ENCODE assay signal across 16 cellular contexts in genomic region chr15:41927516-41927915, GRCh38. TPM values are rescaled to one million over a fixed set of nuclear protein-coding genes. Genes with fewer than 3 reads are reported as not detected.
A peak's percentile ranks its signal among the peaks of the same experiment; 100 is the strongest.
DNase-seq lines count a peak whose midpoint lies in the region; ATAC-seq, FAIRE-seq and TF ChIP-seq lines count a peak whose summit lies in the region.
"Had no signal": no experiment of that assay in that cellular context is flagged by ENCODE, and none has a peak within 500 bp of the region (broad histone marks: within the 10 kb centered on the region; RNA-seq: fewer than 3 reads in every experiment).

No MANE protein-coding gene starts in this region.

- no peaks in the 10 kb centered on the region for H3K9me2 ChIP-seq in PC-9 (ENCODE audit: insufficient read depth)

- DNase-seq in PC-9 (no peak), HepG2 (ENCODE audit: low spot score) (no peak), globus pallidus (ENCODE audit: low spot score) (no peak), EL (no peak)
- DNase-seq: activated CD4-positive, alpha-beta T cell treated with anti-CD3 and anti-CD28 coated beads for 36 hours; CD8-positive, alpha-beta memory T cell; central memory CD4-positive, alpha-beta T cell; effector memory CD4-positive, alpha-beta T cell; H9; left ventricle myocardium superior; NCI-H774; psoas muscle had no signal

- H3K9me3 ChIP-seq in PC-9 (ENCODE audit: insufficient read depth, low read depth) (no peaks in the 10 kb centered on the region), HepG2 (ENCODE audit: low read length) (no peaks in the 10 kb centered on the region), subcutaneous abdominal adipose tissue (ENCODE audit: control insufficient read depth in 5 of 5, low read length in 5 of 5) (no peaks in the 10 kb centered on the region)
- H3K9me3 ChIP-seq: psoas muscle had no signal

- H3K27ac ChIP-seq in PC-9: no peak overlapping the region
- no peak overlapping the region for H3K27ac ChIP-seq in HepG2 (ENCODE audit: extremely low read length, insufficient read depth, low read length)
- H3K27ac ChIP-seq in subcutaneous abdominal adipose tissue (ENCODE audit: low read depth, low read length): peak overlapping the region; percentile 88

- no peak overlapping the region for H2AFZ ChIP-seq in PC-9
- no peak overlapping the region for H2AFZ ChIP-seq in HepG2 (ENCODE audit: low read length)

- intact Hi-C loops in PC-9 (cut with micrococcal nuclease; ENCODE audit: unreplicated experiment) (no loop called here), HepG2 (cut with micrococcal nuclease; ENCODE audit: unreplicated experiment) (loop anchor here (5.0 kb wide), 1 partner anchor 45 kb away; the partner anchor contains the start of gene EHD4)

- POLR2A ChIA-PET in PC-9 (lab: Charles Lee; ENCODE audit: unreplicated experiment): interaction anchor here (0.6 to 0.9 kb wide), 2 partner anchors 44 kb away, joined by 4 read pairs; no protein-coding TSS in a partner anchor
- POLR2A ChIA-PET in HepG2 (lab: Yijun Ruan, JAX): interaction anchor here (1.3 kb wide), 1 partner anchor 45 kb away, joined by 5 read pairs; the partner anchor contains the start of gene EHD4

- H3K4me2 ChIP-seq in PC-9: peak overlapping the region; percentile 50
- peak overlapping the region; percentile 23; the same call in 1 of the 2 replicates for H3K4me2 ChIP-seq in HepG2 (ENCODE audit: low read depth, low read length)

- H3K36me3 ChIP-seq in PC-9 (ENCODE audit: low read depth) (no peaks in the 10 kb centered on the region), HepG2 (replicated peaks in 1 of 2; ENCODE audit: control insufficient read depth in 1 of 2, insufficient read depth in 2 of 2, low read length in 2 of 2) (no peaks in the 10 kb centered on the region), subcutaneous abdominal adipose tissue (ENCODE audit: control insufficient read depth in 5 of 5, insufficient read depth in 5 of 5, low read length in 5 of 5) (peaks cover 0 to 10% (median 5%) of the 10 kb centered on the region in 5 donors)

- WGBS in HepG2 (ENCODE audit: low lambda C conversion rate): 94% methylated on average over 3 of the region's 3 CpGs

- CTCF ChIA-PET in PC-9 (lab: Charles Lee): no interaction called here
- CTCF ChIA-PET in HepG2 (lab: Yijun Ruan, JAX; ENCODE audit: low intra/inter-chr PET ratio, low total read pairs): no interaction called here

- ATAC-seq in GM19043 (IDR thresholded peaks at IDR 0.05; ENCODE audit: low read depth, unreplicated experiment) (peak; percentile 30), HepG2 (no peak), HG02763 (IDR thresholded peaks at IDR 0.05; ENCODE audit: unreplicated experiment) (no peak)
- ATAC-seq: natural killer cell treated with Interleukin-12 subunit alpha and Interleukin-12 subunit beta and Interleukin-15 and Interleukin-18, amount 100 ng/mL, for 72 hours; psoas muscle had no signal

- no peak overlapping the region for H3K9ac ChIP-seq in HepG2 (ENCODE audit: insufficient read depth, low read depth, low read length)
- no peak overlapping the region for H3K9ac ChIP-seq in subcutaneous abdominal adipose tissue (ENCODE audit: low read length in 5 of 5)

- no peak for TF ChIP-seq EP300 in HepG2 (IDR thresholded peaks at IDR 0.05; ENCODE audit: low read depth in 2 of 2, low read length in 2 of 2)
- TF ChIP-seq EP300 in HepG2 (CRISPR knock-in tag; IDR thresholded peaks at IDR 0.05; ENCODE audit: borderline replicate concordance): no peak

- H4K20me1 ChIP-seq in PC-9 (ENCODE audit: insufficient read depth) (peaks cover 13% of the 10 kb centered on the region), HepG2 (ENCODE audit: insufficient read depth, low read length) (peaks cover 8% of the 10 kb centered on the region; the same call in 1 of the 2 replicates)

- BruUV-seq in PC-9 (replicated peaks; lab: Mats Ljungman, UMichigan) (no TSS peak), HepG2 (replicated peaks; lab: Mats Ljungman, UMichigan) (no TSS peak)

- no peak for TF ChIP-seq POLR2A in HepG2 (IDR thresholded peaks at IDR 0.05; ENCODE audit: insufficient read depth in 1 of 2, low read depth in 2 of 2, low read length in 2 of 2)

- no peak for TF ChIP-seq RAD21 in HepG2 (CRISPR knock-in tag; IDR thresholded peaks at IDR 0.05)

- H3K4me1 ChIP-seq in PC-9 (replicated peaks; ENCODE audit: insufficient read depth) (peaks cover 42% of the 10 kb centered on the region), HepG2 (ENCODE audit: insufficient read depth, low read length) (peaks cover 55% of the 10 kb centered on the region), subcutaneous abdominal adipose tissue (ENCODE audit: control insufficient read depth in 5 of 5, insufficient read depth in 5 of 5, low read length in 5 of 5) (peaks cover 30 to 93% (median 91%) of the 10 kb centered on the region in 5 donors)

- in situ Hi-C loops in HepG2 (cut with HindIII; ENCODE audit: extremely low pct_ligation_motif_present, low pct_unique_long_range_greater_than_20kb): no loop called here

- peaks cover 31% of the 10 kb centered on the region for H3F3A ChIP-seq in PC-9 (ENCODE audit: insufficient read depth, low read depth)

- H3K79me2 ChIP-seq in PC-9 (ENCODE audit: low read depth) (no peaks in the 10 kb centered on the region), HepG2 (ENCODE audit: insufficient read depth, low read length) (no peaks in the 10 kb centered on the region)

- no peak for FAIRE-seq in HepG2 (lab: Jason Lieb, UNC)

- H3K4me3 ChIP-seq in PC-9 (no peak overlapping the region), HepG2 (replicated peaks in 1 of 3; ENCODE audit: insufficient read depth in 1 of 3, low read depth in 2 of 3, low read length in 3 of 3) (no peak overlapping the region), subcutaneous abdominal adipose tissue (ENCODE audit: low read depth in 1 of 5, low read length in 5 of 5) (no peak overlapping the region)
- H3K4me3 ChIP-seq: psoas muscle had no signal

- H3K27me3 ChIP-seq in PC-9 (ENCODE audit: insufficient read depth, low read depth): no peaks in the 10 kb centered on the region
- H3K27me3 ChIP-seq in HepG2 (ENCODE audit: control insufficient read depth in 1 of 2, insufficient read depth in 2 of 2, low read length in 2 of 2): no peaks in the 10 kb centered on the region
- peaks cover 0 to 2% (median 0%) of the 10 kb centered on the region in 5 donors for H3K27me3 ChIP-seq in subcutaneous abdominal adipose tissue (ENCODE audit: control insufficient read depth in 5 of 5, insufficient read depth in 4 of 5, low read length in 5 of 5)

- no peak for TF ChIP-seq CTCF in PC-9 (conservative IDR thresholded peaks at IDR 0.05)
- no peak for TF ChIP-seq CTCF in HepG2 (CRISPR knock-in tag; IDR thresholded peaks at IDR 0.05)

TF ChIP-seq in HepG2, 621 proteins besides CTCF, POLR2A, EP300 and RAD21 (continues in another document):
- TF ChIP-seq IRF2 (CRISPR knock-in tag; IDR thresholded peaks at IDR 0.05): no peak

RNA-seq across cellular contexts. Expression of gene SPTBN5, which starts 33.7 kb away (rescaled TPM):
- 2.6 and 4.2 TPM in 2 replicates for total RNA-seq in PC-9 (2021)
- total RNA-seq in HepG2 (2016; rRNA removed; fragmentation: Illumina TruSeq; extraction: Trizol): 0.01 and 0.07 TPM in 2 replicates
- total RNA-seq in HepG2 (2016; cell fraction: cytosol; rRNA removed; fragmentation: Illumina TruSeq; extraction: Trizol; ENCODE audit: low read depth): not detected in 2 replicates
- 0.04 TPM in 2 replicates for total RNA-seq in HepG2 (2016; cell fraction: insoluble cytoplasmic fraction; rRNA removed; fragmentation: Illumina TruSeq; extraction: Trizol)
- total RNA-seq in HepG2 (2016; cell fraction: membrane; rRNA removed; fragmentation: Illumina TruSeq; extraction: Trizol): 0.06 TPM in 1 of 2 replicates, not detected in the other
- total RNA-seq in HepG2 (2016; cell fraction: nucleus; rRNA removed; fragmentation: Illumina TruSeq; extraction: Trizol): 0.06 and 0.09 TPM in 2 replicates
- polyA plus RNA-seq in HepG2 (2011; rRNA removed): 0.01 and 0.03 TPM in 2 replicates
- polyA plus RNA-seq in HepG2 (2011; cell fraction: cytosol; rRNA removed): 0.01 and 0.03 TPM in 2 replicates
- polyA plus RNA-seq in HepG2 (2011; cell fraction: nucleus; rRNA removed): 0.21 and 0.23 TPM in 2 replicates
- polyA plus RNA-seq in HepG2 (2012): 0.16 TPM in 1 of 2 replicates, not detected in the other
- 0.01 TPM in 1 of 2 replicates, not detected in the other for polyA plus RNA-seq in HepG2 (2016; cell fraction: cytosol; fragmentation: Illumina TruSeq; extraction: Trizol; ENCODE audit: low read depth)
- 0.11 TPM in 1 of 2 replicates, not detected in the other for polyA plus RNA-seq in HepG2 (2016; cell fraction: insoluble cytoplasmic fraction; fragmentation: Illumina TruSeq; extraction: Trizol; ENCODE audit: low read depth)
- polyA plus RNA-seq in HepG2 (2016; cell fraction: membrane; fragmentation: Illumina TruSeq; extraction: Trizol; ENCODE audit: low read depth): 0.01 and 0.08 TPM in 2 replicates
- 0.36 and 0.44 TPM in 2 replicates for polyA plus RNA-seq in HepG2 (2016; cell fraction: nucleus; fragmentation: Illumina TruSeq; extraction: Trizol; ENCODE audit: insufficient read depth, low read depth)
- polyA minus RNA-seq in HepG2 (2011; rRNA and poly(A)+ RNA removed; ENCODE audit: low replicate concordance): 0.40 TPM in 1 of 2 replicates, not detected in the other
- polyA minus RNA-seq in HepG2 (2011; cell fraction: cytosol; rRNA and poly(A)+ RNA removed): not detected in 2 replicates
- under 0.01 TPM in 1 of 2 replicates, not detected in the other for polyA minus RNA-seq in HepG2 (2011; cell fraction: nucleus; rRNA and poly(A)+ RNA removed)
- polyA plus RNA-seq: CD8-positive, alpha-beta memory T cell had no signal

RNA-seq across cellular contexts. Expression of gene EHD4, which starts 44.8 kb away (rescaled TPM):
- 15.4 and 18.1 TPM in 2 replicates for total RNA-seq in PC-9 (2021)
- 4.8 and 4.9 TPM in 2 replicates for total RNA-seq in HepG2 (2016; rRNA removed; fragmentation: Illumina TruSeq; extraction: Trizol)
- total RNA-seq in HepG2 (2016; cell fraction: cytosol; rRNA removed; fragmentation: Illumina TruSeq; extraction: Trizol; ENCODE audit: low read depth): 0.97 and 1.0 TPM in 2 replicates
- total RNA-seq in HepG2 (2016; cell fraction: insoluble cytoplasmic fraction; rRNA removed; fragmentation: Illumina TruSeq; extraction: Trizol): 4.7 and 4.8 TPM in 2 replicates
- 3.1 and 3.3 TPM in 2 replicates for total RNA-seq in HepG2 (2016; cell fraction: membrane; rRNA removed; fragmentation: Illumina TruSeq; extraction: Trizol)
- 2.8 and 3.3 TPM in 2 replicates for total RNA-seq in HepG2 (2016; cell fraction: nucleus; rRNA removed; fragmentation: Illumina TruSeq; extraction: Trizol)
- 3.1 and 4.2 TPM in 2 replicates for polyA plus RNA-seq in HepG2 (2011; rRNA removed)
- 3.3 and 3.5 TPM in 2 replicates for polyA plus RNA-seq in HepG2 (2011; cell fraction: cytosol; rRNA removed)
- polyA plus RNA-seq in HepG2 (2011; cell fraction: nucleus; rRNA removed): 2.8 and 2.9 TPM in 2 replicates
- polyA plus RNA-seq in HepG2 (2012): 1.7 and 3.1 TPM in 2 replicates
- polyA plus RNA-seq in HepG2 (2016; cell fraction: cytosol; fragmentation: Illumina TruSeq; extraction: Trizol; ENCODE audit: low read depth): 0.84 and 1.1 TPM in 2 replicates
- 4.5 and 4.7 TPM in 2 replicates for polyA plus RNA-seq in HepG2 (2016; cell fraction: insoluble cytoplasmic fraction; fragmentation: Illumina TruSeq; extraction: Trizol; ENCODE audit: low read depth)
- polyA plus RNA-seq in HepG2 (2016; cell fraction: membrane; fragmentation: Illumina TruSeq; extraction: Trizol; ENCODE audit: low read depth): 2.2 and 2.4 TPM in 2 replicates
- polyA plus RNA-seq in HepG2 (2016; cell fraction: nucleus; fragmentation: Illumina TruSeq; extraction: Trizol; ENCODE audit: insufficient read depth, low read depth): 2.2 and 2.6 TPM in 2 replicates
- 10.8 and 22.1 TPM in 2 replicates for polyA minus RNA-seq in HepG2 (2011; rRNA and poly(A)+ RNA removed; ENCODE audit: low replicate concordance)
- 3.8 and 4.5 TPM in 2 replicates for polyA minus RNA-seq in HepG2 (2011; cell fraction: cytosol; rRNA and poly(A)+ RNA removed)
- 5.9 and 6.2 TPM in 2 replicates for polyA minus RNA-seq in HepG2 (2011; cell fraction: nucleus; rRNA and poly(A)+ RNA removed)
